8 cellular contexts compared by ENCODE assay signal in genomic region chr3:89107461-89108035, GRCh38. TPM values are rescaled to one million over a fixed set of nuclear protein-coding genes. Genes with fewer than 3 reads are reported as not detected.
DNase-seq lines count a peak whose midpoint lies in the region; ATAC-seq, FAIRE-seq and TF ChIP-seq lines count a peak whose summit lies in the region.

TSS of gene EPHA3 (plus strand) at chr3:89107621. CDS start at chr3:89107749, 128 bp downstream.

- CTCF ChIA-PET in H1 (lab: Charles Lee; ENCODE audit: partially characterized antibody): interaction anchor here (0.6 to 0.7 kb wide), 2 partner anchors 890 to 905 kb away, joined by 3 read pairs; no protein-coding TSS in a partner anchor

- no peak within 1 kb of the TSS for H2BK12ac ChIP-seq in H1 (ENCODE audit: low read depth, low read length)

- no peak within 1 kb of the TSS for H3K18ac ChIP-seq in H1 (ENCODE audit: extremely low read depth, low read length)

- ATAC-seq in HG02571 (IDR thresholded peaks at IDR 0.05; ENCODE audit: unreplicated experiment): peak; percentile 97
- ATAC-seq in lower lobe of right lung: peak; percentile 81 to 87

- H3K79me2 ChIP-seq in H1 (ENCODE audit: control insufficient read depth in 1 of 2, insufficient read depth in 2 of 2, low read length in 2 of 2): no peaks in the 10 kb centered on the region

- H3K36me3 ChIP-seq in H1 (ENCODE audit: control insufficient read depth in 2 of 4, insufficient read depth in 4 of 4, low read length in 3 of 4): no peaks in the 10 kb centered on the region
- H3K36me3 ChIP-seq in lower lobe of right lung: no peaks in the 10 kb centered on the region

- no peak within 1 kb of the TSS for H3K4ac ChIP-seq in H1 (replicated peaks; ENCODE audit: insufficient read length, low read depth, low read length)

- in situ Hi-C loops in GM13976 (cut with MboI; ENCODE audit: low sequenced_read_pairs, unreplicated experiment): no loop called here

- peak within 1 kb of the TSS; percentile 32 to 59 (median 52); a peak in 7 of 8 replicates for H3K4me3 ChIP-seq in H1 (ENCODE audit: extremely low read depth in 1 of 4, insufficient read depth in 2 of 4, low read depth in 3 of 4, low read length in 4 of 4)
- peak within 1 kb of the TSS; percentile 46 for H3K4me3 ChIP-seq in lower lobe of right lung

- peak; percentile 62 for FAIRE-seq in H1 (lab: Jason Lieb, UNC)

- WGBS in H1 (ENCODE audit: extremely low coverage in 1 of 2, insufficient coverage in 1 of 2, insufficient read length in 1 of 2, insufficient replicate concordance in 2 of 2, low coverage in 1 of 2, low lambda C conversion rate in 2 of 2, missing lambda C conversion rate in 1 of 2), 2 experiments: 3% methylated on average over 29 of the region's 29 CpGs; no CpG with 5 or more reads in 1 of the 2 experiments

- H2BK15ac ChIP-seq in H1 (ENCODE audit: low read length): no peak within 1 kb of the TSS

- no peak within 1 kb of the TSS for H4K5ac ChIP-seq in H1 (ENCODE audit: insufficient read length, low read depth, low read length)

- no peak for TF ChIP-seq EP300 in H1 (IDR thresholded peaks at IDR 0.05; ENCODE audit: borderline replicate concordance in 1 of 2, low read depth in 2 of 2, low read length in 2 of 2)

- H2AK5ac ChIP-seq in H1 (ENCODE audit: low read depth, low read length): no peak within 1 kb of the TSS

- no peaks in the 10 kb centered on the region for H4K20me1 ChIP-seq in H1 (replicated peaks in 1 of 2; ENCODE audit: control insufficient read depth in 1 of 2, insufficient read depth in 2 of 2, low read length in 2 of 2)

- peaks cover 0 to 2% (median 0%) of the 10 kb centered on the region in 4 experiments; a peak in 2 of 7 replicates for H3K4me1 ChIP-seq in H1 (replicated peaks in 1 of 4; ENCODE audit: control insufficient read depth in 3 of 4, insufficient read depth in 4 of 4, low read length in 3 of 4)
- peaks cover 11% of the 10 kb centered on the region for H3K4me1 ChIP-seq in lower lobe of right lung

- intact Hi-C loops in lower lobe of right lung (cut with DNase I): no loop called here

- H3K14ac ChIP-seq in H1 (ENCODE audit: insufficient read length): no peak within 1 kb of the TSS

- no peaks in the 10 kb centered on the region for H3K9me3 ChIP-seq in H1 (ENCODE audit: insufficient read depth in 2 of 2, low read depth in 1 of 2, low read length in 1 of 2)
- H3K9me3 ChIP-seq in lower lobe of right lung: no peaks in the 10 kb centered on the region

- H2BK20ac ChIP-seq in H1 (ENCODE audit: low read length): no peak within 1 kb of the TSS

- POLR2A ChIA-PET in H1 (lab: Charles Lee; ENCODE audit: partially characterized antibody): no interaction called here

- TF ChIP-seq RAD21 in H1 (IDR thresholded peaks at IDR 0.05 in 1 of 2, conservative IDR thresholded peaks at IDR 0.05 in 1 of 2; ENCODE audit: low read depth in 2 of 2, low read length in 2 of 2): peak in 1 of 2 experiments; percentile 21; a peak in 2 of 4 replicates

- H3K27me3 ChIP-seq in H1 (replicated peaks in 1 of 4; ENCODE audit: control insufficient read depth in 3 of 4, extremely low read depth in 1 of 4, insufficient read depth in 3 of 4, low read length in 3 of 4) (peaks cover 0 to 21% (median 7%) of the 10 kb centered on the region in 4 experiments; a peak in 6 of 7 replicates), lower lobe of right lung (ENCODE audit: low read depth) (peaks cover 19% of the 10 kb centered on the region)

- no peak within 1 kb of the TSS for H3K23ac ChIP-seq in H1 (ENCODE audit: insufficient read length)

- H3K27ac ChIP-seq in H1 (ENCODE audit: low read depth, low read length) (no peak within 1 kb of the TSS), lower lobe of right lung (no peak within 1 kb of the TSS)

- H2BK5ac ChIP-seq in H1 (ENCODE audit: low read depth, low read length): no peak within 1 kb of the TSS

- no peak within 1 kb of the TSS for H3K56ac ChIP-seq in H1 (replicated peaks; ENCODE audit: insufficient read length, low read depth, low read length)

- DNase-seq in GM13976 (ENCODE audit: low spot score): peak; percentile 59
- peak; percentile 58 for DNase-seq in NCI-H1048 (lab: John Stamatoyannopoulos, UW)
- DNase-seq in activated CD4-positive, alpha-beta T cell treated with anti-CD3 and anti-CD28 coated beads, Interleukin-2, amount 50 U/mL, for 1 hour: peak; percentile 30
- peak; percentile 53 to 87 for DNase-seq in H1 (ENCODE audit: low read depth in 1 of 2, low spot score in 2 of 2)
- peak; percentile 61 for DNase-seq in lower lobe of right lung
- peak in 2 of 3 donors; percentile 24 to 36 for DNase-seq in stimulated activated CD4-positive, alpha-beta T cell treated with anti-CD3 and anti-CD28 coated beads, TNF-alpha, amount 100 ng/mL, for 48 hours (ENCODE audit: low read depth in 3 of 3)
- no peak for DNase-seq in NCI-H2227 treated with DMSO at 0.1 percent for 48 hours (lab: John Stamatoyannopoulos, UW)

- no peak within 1 kb of the TSS; the same call in 1 of the 2 replicates for H4K8ac ChIP-seq in H1 (ENCODE audit: extremely low read depth, insufficient read depth, low read length)

- TF ChIP-seq POLR2A in H1 (IDR thresholded peaks at IDR 0.05; ENCODE audit: control extremely low read depth in 1 of 2, low read depth in 2 of 2, low read length in 2 of 2): no peak

- H4K91ac ChIP-seq in H1 (replicated peaks; ENCODE audit: insufficient read length, low read length): no peak within 1 kb of the TSS

- no peaks in the 10 kb centered on the region for H3K79me1 ChIP-seq in H1 (ENCODE audit: low read depth, low read length)

- H3K9ac ChIP-seq in H1 (replicated peaks in 1 of 4; ENCODE audit: extremely low read depth in 1 of 4, low read depth in 3 of 4, low read length in 3 of 4): no peak within 1 kb of the TSS

- peak within 1 kb of the TSS; percentile 96 for H2AFZ ChIP-seq in H1 (ENCODE audit: low read length)

- TF ChIP-seq CTCF in GM13976 (IDR thresholded peaks at IDR 0.05; ENCODE audit: borderline replicate concordance, control extremely low read depth, extremely low read depth, insufficient read depth, missing control alignments) (no peak), H1 (IDR thresholded peaks at IDR 0.05; ENCODE audit: control extremely low read depth in 1 of 3, insufficient read depth in 1 of 3, low read depth in 1 of 3, low read length in 3 of 3) (no peak), lower lobe of right lung (IDR thresholded peaks at IDR 0.05) (no peak)

- no peak within 1 kb of the TSS for H2BK120ac ChIP-seq in H1 (replicated peaks; ENCODE audit: low read depth, low read length)

- no peaks in the 10 kb centered on the region; the same call in 1 of the 2 replicates for H3K23me2 ChIP-seq in H1 (ENCODE audit: low read depth, low read length)

- peak within 1 kb of the TSS; percentile 81 to 97 for H3K4me2 ChIP-seq in H1 (ENCODE audit: insufficient read depth in 1 of 2, low read depth in 2 of 2, low read length in 2 of 2)

TF ChIP-seq in H1, 55 proteins besides CTCF, POLR2A, EP300 and RAD21 (continues in another document):
- TF ChIP-seq SUZ12 (IDR thresholded peaks at IDR 0.05; ENCODE audit: low read length) (no peak), SIN3A (conservative IDR thresholded peaks at IDR 0.05 in 1 of 2, IDR thresholded peaks at IDR 0.05 in 1 of 2; ENCODE audit: low read depth in 1 of 2, low read length in 2 of 2) (peak; percentile 94 to 95; a peak in 3 of 4 replicates), USF2 (IDR thresholded peaks at IDR 0.05; ENCODE audit: low read length) (no peak), MAX (IDR thresholded peaks at IDR 0.05) (peak; percentile 85), SP1 (IDR thresholded peaks at IDR 0.05; ENCODE audit: low read depth, low read length) (peak; percentile 39; the same call in 1 of the 2 replicates), RXRA (IDR thresholded peaks at IDR 0.05; ENCODE audit: insufficient read depth, low read depth, low read length) (no peak), EZH2 (IDR thresholded peaks at IDR 0.05; ENCODE audit: low read depth, low read length, severe bottlenecking) (no peak), RNF2 (IDR thresholded peaks at IDR 0.05; ENCODE audit: borderline replicate concordance, low read depth, low read length, missing control alignments, poor library complexity, severe bottlenecking) (no peak), NRF1 (IDR thresholded peaks at IDR 0.05; ENCODE audit: low read depth, low read length) (no peak), CBX5 (IDR thresholded peaks at IDR 0.05; ENCODE audit: low read depth, low read length) (no peak), YY1 (IDR thresholded peaks at IDR 0.05; ENCODE audit: low read depth, low read length) (0 out of 2 replicates have a peak, but pooled peaks have one; percentile 40), JUND (IDR thresholded peaks at IDR 0.05; ENCODE audit: low read length) (no peak), CTBP2 (IDR thresholded peaks at IDR 0.05; ENCODE audit: borderline replicate concordance, insufficient read depth, insufficient read length, low read length) (no peak), BACH1 (IDR thresholded peaks at IDR 0.05; ENCODE audit: low read length) (no peak), TCF12 (IDR thresholded peaks at IDR 0.05; ENCODE audit: low read depth, low read length) (no peak), CHD2 (IDR thresholded peaks at IDR 0.05; ENCODE audit: low read length) (peak; percentile 53)

RNA-seq across cellular contexts. Expression of gene EPHA3, which starts in this region (rescaled TPM):
- 0.22 and 0.33 TPM in 2 replicates for total RNA-seq in H1 (2021; fragmentation: NEBNext Ultra II Directional; extraction: Animal tissue kit (Norgen Biotek cat#: 25700))
- 0.08 and 0.09 TPM in 2 replicates for polyA plus RNA-seq in H1 (2011; rRNA removed)
- 0.16 TPM for polyA plus RNA-seq in H1 (2011; cell fraction: cytosol; rRNA removed)
- 0.11 TPM for polyA plus RNA-seq in H1 (2011; cell fraction: nucleus; rRNA removed)
- polyA plus RNA-seq in H1 (2012, experiment 1 of 2): 0.09 to 0.41 TPM (median 0.19 TPM) in 4 replicates
- polyA plus RNA-seq in H1 (2012, experiment 2 of 2): not detected
- polyA plus RNA-seq in H1 (2013, experiment 1 of 2): 0.18 TPM
- 0.15 TPM for polyA plus RNA-seq in H1 (2013, experiment 2 of 2)
- 0.85 TPM in 2 replicates for polyA minus RNA-seq in H1 (2011; rRNA and poly(A)+ RNA removed)
- polyA minus RNA-seq in H1 (2011; cell fraction: cytosol; rRNA and poly(A)+ RNA removed): 0.59 TPM
- 0.90 TPM for polyA minus RNA-seq in H1 (2011; cell fraction: nucleus; rRNA and poly(A)+ RNA removed)
- 1.4 TPM for total RNA-seq in lower lobe of right lung

Comparison
In these comparisons a context has a peak if more than half of its experiments do, and no peak if none do; other contexts are left out.
1. Peak in DNase-seq, H3K4me3 ChIP-seq and H3K4me2 ChIP-seq in H1; RNA of the gene not detected or under 1 TPM.